In genomic region chr1:3698660-3699408, GRCh38 we compare ENCODE assay signal across 32 cellular contexts. TPM values are rescaled to one million over a fixed set of nuclear protein-coding genes. Genes with fewer than 3 reads are reported as not detected.
DNase-seq lines count a peak whose midpoint lies in the region; ATAC-seq and TF ChIP-seq lines count a peak whose summit lies in the region.
"Had no signal": no experiment of that assay in that cellular context is flagged by ENCODE, and none has a peak within 500 bp of the region (broad histone marks: within the 10 kb centered on the region; RNA-seq: fewer than 3 reads in every experiment).

No MANE protein-coding gene starts in this region.

- H3K27ac ChIP-seq in BLaER1 = no peak overlapping the region
- H3K27ac ChIP-seq: ascending aorta, SJSA1 had no signal

- TF ChIP-seq CTCF in BE2C (IDR thresholded peaks at IDR 0.05; ENCODE audit: low read depth, low read length) = no peak

- H3K9me3 ChIP-seq in BLaER1 = no peaks in the 10 kb centered on the region
- H3K9me3 ChIP-seq in BE2C = no peaks in the 10 kb centered on the region
- H3K9me3 ChIP-seq: ascending aorta, Caco-2, SJSA1 had no signal

- no peaks in the 10 kb centered on the region for H4K20me1 ChIP-seq in BLaER1

- no peak overlapping the region for H3K4me3 ChIP-seq in BLaER1
- H3K4me3 ChIP-seq in BE2C (ENCODE audit: low read depth, low read length) = no peak overlapping the region
- H3K4me3 ChIP-seq: ascending aorta, SJSA1 had no signal

- H3K27me3 ChIP-seq in BLaER1 (peaks cover 6% of the 10 kb centered on the region; the same call in 1 of the 2 replicates), BE2C (no peaks in the 10 kb centered on the region)

- DNase-seq in COR-L47 (lab: John Stamatoyannopoulos, UW) (peak; percentile 68), NCI-H345 (lab: John Stamatoyannopoulos, UW) (peak; percentile 58), inferior parietal cortex (ENCODE audit: extremely low spot score) (no peak), NCI-H1436 treated with DMSO at 0.1 percent for 48 hours (lab: John Stamatoyannopoulos, UW) (no peak), BE2C (no peak), Ammon's horn (ENCODE audit: low spot score) (no peak)
- DNase-seq: activated CD4-positive, alpha-beta T cell treated with anti-CD3 and anti-CD28 coated beads, Interleukin-2, amount 50 U/mL, for 1 hour; activated CD4-positive, CD25-positive, alpha-beta regulatory T cell; activated gamma-delta T cell; activated naive CD8-positive, alpha-beta T cell treated with anti-CD3 and anti-CD28 coated beads, Interleukin-2, amount 10 ng/mL, durations not matched to agents 7 days and 5 days; activated T-cell treated with anti-CD3 and anti-CD28 coated beads, Interleukin-2, amount 50 U/mL, for 1 hour; C1 segment of cervical spinal cord; Caco-2; DND-41; endodermal cell; GF-D8; hippocampal formation; left cardiac atrium; NCI-H2029 had no signal

- peaks cover 81% of the 10 kb centered on the region for H3K4me1 ChIP-seq in BLaER1
- H3K4me1 ChIP-seq in BE2C = peaks cover 10% of the 10 kb centered on the region
- H3K4me1 ChIP-seq: ascending aorta, Caco-2, SJSA1 had no signal

- peak overlapping the region; percentile 39 for H3K4me2 ChIP-seq in BLaER1

- H3K9ac ChIP-seq in BLaER1 = no peak overlapping the region

- peak; percentile 60 for ATAC-seq in esophagus mucosa
- ATAC-seq: left cardiac atrium; natural killer cell treated with Interleukin-12 subunit alpha and Interleukin-12 subunit beta and Interleukin-15 and Interleukin-18, amount 100 ng/mL, for 72 hours; stimulated activated memory B cell treated with anti-CD40 and anti-IgM and Interleukin-4, amounts not matched to agents 10 μg/mL and 1 μg/mL and 100 μg/mL, for 72 hours had no signal

- H3K36me3 ChIP-seq in BLaER1 = no peaks in the 10 kb centered on the region
- no peaks in the 10 kb centered on the region for H3K36me3 ChIP-seq in BE2C
- H3K36me3 ChIP-seq: ascending aorta, SJSA1 had no signal

RNA-seq across cellular contexts. Expression of gene TP73, which starts 46.5 kb away (rescaled TPM):
- 5.2 TPM for total RNA-seq in esophagus mucosa
- 3.6 TPM for polyA plus RNA-seq in BE2C (2012; ENCODE audit: insufficient read depth, insufficient read length, low read depth)
- total RNA-seq: ascending aorta, fibroblast of lung, omental fat pad, RPMI7951 had no signal
- polyA plus RNA-seq: fibroblast of lung had no signal

RNA-seq across cellular contexts. Expression of gene WRAP73, which starts 48.9 kb away (rescaled TPM):
- total RNA-seq in esophagus mucosa = 13.9 TPM
- polyA plus RNA-seq in BE2C (2012; ENCODE audit: insufficient read depth, insufficient read length, low read depth) = 33.7 TPM

RNA-seq across cellular contexts. Expression of gene CCDC27, which starts 53.4 kb away (rescaled TPM):
- not detected for total RNA-seq in esophagus mucosa
- polyA plus RNA-seq in BE2C (2012; ENCODE audit: insufficient read depth, insufficient read length, low read depth) = not detected
- total RNA-seq: activated naive CD8-positive, alpha-beta T cell treated with anti-CD3 and anti-CD28 coated beads, Interleukin-2, amount 10 ng/mL, durations not matched to agents 7 days and 5 days; ascending aorta; Caco-2; endodermal cell; fibroblast of lung; left cardiac atrium; LHCN-M2; mucosa of gallbladder; natural killer cell treated with Interleukin-12 subunit alpha and Interleukin-12 subunit beta and Interleukin-15 and Interleukin-18, amount 100 ng/mL, for 72 hours; omental fat pad; RPMI7951; SJSA1; subcutaneous adipose tissue; T-helper 1 cell treated with Interleukin-12 subunit alpha and Interleukin-12 subunit beta and Interleukin-4 antibody, amounts not matched to agents 30 ng/mL and 1 ng/mL, for 36 hours had no signal
- polyA plus RNA-seq: fibroblast of lung had no signal

Comparison
In these comparisons a context has a peak if more than half of its experiments do, and no peak if none do; other contexts are left out.
1. DNase-seq: peak in COR-L47 (single experiment) and NCI-H345 (single experiment); none in inferior parietal cortex (single experiment), NCI-H1436 treated with DMSO at 0.1 percent for 48 hours (single experiment), BE2C (single experiment) and Ammon's horn (single experiment).